In genomic region chr16:17067882-17068281, GRCh38 we compare ENCODE assay signal across 26 cellular contexts.
"Had no signal": no experiment of that assay in that cellular context is flagged by ENCODE, and none has a peak within 500 bp of the region (broad histone marks: within the 10 kb centered on the region; RNA-seq: fewer than 3 reads in every experiment).

No MANE protein-coding gene starts in this region.

- H3K4me3 Mint-ChIP-seq: effector memory CD8-positive, alpha-beta T cell; nephron; neural progenitor cell had no signal

- H2AFZ ChIP-seq: neural progenitor cell had no signal

- H3K27me3 ChIP-seq: esophagus squamous epithelium, neural progenitor cell, sigmoid colon, thyroid gland, vagina had no signal

- H3K9me3 Mint-ChIP-seq: effector memory CD8-positive, alpha-beta T cell; naive thymus-derived CD4-positive, alpha-beta T cell; nephron; neural progenitor cell had no signal

- H3K4me3 ChIP-seq: esophagus squamous epithelium, heart right ventricle, left lung, neural progenitor cell, psoas muscle, sigmoid colon, stomach, thyroid gland, vagina had no signal

- H3K27me3 Mint-ChIP-seq: effector memory CD8-positive, alpha-beta T cell had no signal

- H3K27ac Mint-ChIP-seq: nephron, neural progenitor cell had no signal

- H3K36me3 Mint-ChIP-seq: naive thymus-derived CD4-positive, alpha-beta T cell; neural progenitor cell had no signal

- ATAC-seq: effector memory CD8-positive, alpha-beta T cell; heart right ventricle; left cardiac atrium; left lung; naive thymus-derived CD4-positive, alpha-beta T cell; psoas muscle; right cardiac atrium had no signal

- H3K9me3 ChIP-seq: esophagus squamous epithelium, heart right ventricle, left lung, psoas muscle, sigmoid colon, stomach, thyroid gland, vagina had no signal

- H3K36me3 ChIP-seq: esophagus squamous epithelium, heart right ventricle, left lung, neural progenitor cell, sigmoid colon, stomach, thyroid gland, vagina had no signal

- FAIRE-seq: endometrium, islet of Langerhans had no signal

- H3K9ac ChIP-seq: neural progenitor cell had no signal

- H3K4me1 ChIP-seq: heart right ventricle, psoas muscle, thyroid gland had no signal

- H3K4me2 ChIP-seq: neural progenitor cell had no signal

- H3K27ac ChIP-seq: esophagus squamous epithelium, heart right ventricle, left lung, neural progenitor cell, psoas muscle, sigmoid colon, stomach, thyroid gland, vagina had no signal

- DNase-seq: cortex of kidney; effector memory CD8-positive, alpha-beta T cell; erythroblast; esophagus squamous epithelium; foreskin melanocyte; glutamatergic neuron; heart right ventricle; hippocampal formation; left cardiac atrium; left lung; mesendoderm; midbrain; naive thymus-derived CD4-positive, alpha-beta T cell; psoas muscle; right cardiac atrium; sigmoid colon; stimulated activated CD4-positive, alpha-beta T cell treated with anti-CD3 and anti-CD28 coated beads, Interleukin-2, amount 100 ng/mL, for 24 hours; stimulated activated CD4-positive, alpha-beta T cell treated with anti-CD3 and anti-CD28 coated beads, Interleukin-4, amount 100 ng/mL, for 4 hours; stimulated activated naive CD4-positive, alpha-beta T cell treated with Interleukin-2 at 50 U/mL for 16 hours; stomach; thyroid gland had no signal
